In genomic region chr5:134437340-134438267, GRCh38 we compare ENCODE assay signal across 9 cellular contexts. TPM values are rescaled to one million over a fixed set of nuclear protein-coding genes. Genes with fewer than 3 reads are reported as not detected.
A peak's percentile ranks its signal among the peaks of the same experiment; 100 is the strongest.
DNase-seq lines count a peak whose midpoint lies in the region; ATAC-seq and TF ChIP-seq lines count a peak whose summit lies in the region.
"Had no signal": no experiment of that assay in that cellular context is flagged by ENCODE, and none has a peak within 500 bp of the region (broad histone marks: within the 10 kb centered on the region; RNA-seq: fewer than 3 reads in every experiment).

No MANE protein-coding gene starts in this region.

- no peaks in the 10 kb centered on the region for H3K36me3 Mint-ChIP-seq in activated CD8-positive, alpha-beta T cell treated with anti-CD3 and anti-CD28 coated beads, Interleukin-2, amount 10 ng/mL, durations not matched to agents 7 days and 5 days (ENCODE audit: low read depth)

- no peak for ATAC-seq in Right ventricle myocardium inferior
- ATAC-seq in activated CD8-positive, alpha-beta T cell treated with anti-CD3 and anti-CD28 coated beads, Interleukin-2, amount 10 ng/mL, durations not matched to agents 7 days and 5 days, result no peak

- TF ChIP-seq CTCF in cardiac muscle cell (IDR thresholded peaks at IDR 0.05; ENCODE audit: low read depth, low read length), result no peak
- TF ChIP-seq CTCF in uterus (IDR thresholded peaks at IDR 0.05), result no peak

- peak overlapping the region; percentile 83 for H3K27ac Mint-ChIP-seq in activated CD8-positive, alpha-beta T cell treated with anti-CD3 and anti-CD28 coated beads, Interleukin-2, amount 10 ng/mL, durations not matched to agents 7 days and 5 days

- peaks cover 19% of the 10 kb centered on the region for H3K4me1 Mint-ChIP-seq in activated CD8-positive, alpha-beta T cell treated with anti-CD3 and anti-CD28 coated beads, Interleukin-2, amount 10 ng/mL, durations not matched to agents 7 days and 5 days (ENCODE audit: low read depth)

- CTCF ChIA-PET in activated CD8-positive, alpha-beta T cell treated with anti-CD3 and anti-CD28 coated beads, Interleukin-2, amount 10 ng/mL, durations not matched to agents 7 days and 5 days (lab: Charles Lee), result interaction anchor here (0.7 to 2.2 kb wide), 7 partner anchors 10 to 318 kb away, joined by 3 to 13 read pairs (median 4); partner anchors contain the start of gene CDKN2AIPNL

- no peaks in the 10 kb centered on the region for H3K9me3 Mint-ChIP-seq in activated CD8-positive, alpha-beta T cell treated with anti-CD3 and anti-CD28 coated beads, Interleukin-2, amount 10 ng/mL, durations not matched to agents 7 days and 5 days (ENCODE audit: insufficient read depth)

- intact Hi-C loops in Right ventricle myocardium inferior (cut with DNase I), result loop anchor here (2.0 kb wide), 1 partner anchor 27 kb away; the partner anchor contains the start of gene CDKN2AIPNL
- intact Hi-C loops in uterus (cut with DNase I; ENCODE audit: low total_unique reads), result no loop called here

- no peaks in the 10 kb centered on the region for H3K36me3 ChIP-seq in cardiac muscle cell
- H3K36me3 ChIP-seq in uterus, result no peaks in the 10 kb centered on the region

- H3K4me1 ChIP-seq in cardiac muscle cell (ENCODE audit: low read depth) (peaks cover 16% of the 10 kb centered on the region), uterus (peaks cover 5 to 9% of the 10 kb centered on the region in 2 donors)

- H3K27me3 ChIP-seq in cardiac muscle cell (no peaks in the 10 kb centered on the region), uterus (no peaks in the 10 kb centered on the region)

- H3K4me3 ChIP-seq in cardiac muscle cell, result no peak overlapping the region
- no peak overlapping the region for H3K4me3 ChIP-seq in uterus

- no peaks in the 10 kb centered on the region for H3K27me3 Mint-ChIP-seq in activated CD8-positive, alpha-beta T cell treated with anti-CD3 and anti-CD28 coated beads, Interleukin-2, amount 10 ng/mL, durations not matched to agents 7 days and 5 days (ENCODE audit: low read depth)

- H3K9me3 ChIP-seq in cardiac muscle cell (ENCODE audit: low read depth) (no peaks in the 10 kb centered on the region), uterus (no peaks in the 10 kb centered on the region)

- DNase-seq in cardiac muscle cell (ENCODE audit: low read depth in 1 of 2, low spot score in 1 of 2), result peak in 1 of 2 donors; percentile 29
- no peak for DNase-seq in Right ventricle myocardium inferior (ENCODE audit: missing footprints)
- DNase-seq in activated CD8-positive, alpha-beta T cell treated with anti-CD3 and anti-CD28 coated beads, Interleukin-2, amount 10 ng/mL, durations not matched to agents 7 days and 5 days, result no peak
- DNase-seq in kidney tubule cell (ENCODE audit: low spot score), result peak; percentile 67
- no peak for DNase-seq in uterus
- DNase-seq in HuH-7.5 (ENCODE audit: low spot score), result no peak
- no peak for DNase-seq in NCI-H187 treated with DMSO at 0.1 percent for 48 hours (lab: John Stamatoyannopoulos, UW)
- no peak for DNase-seq in activated CD4-positive, CD25-positive, alpha-beta regulatory T cell treated with anti-CD3 and anti-CD28 coated beads, Interleukin-2, amount 50 U/mL, for 72 hours
- DNase-seq: DND-41 had no signal

- no peak for TF ChIP-seq POLR2A in uterus (IDR thresholded peaks at IDR 0.05)

- no peak overlapping the region for H3K4me3 Mint-ChIP-seq in activated CD8-positive, alpha-beta T cell treated with anti-CD3 and anti-CD28 coated beads, Interleukin-2, amount 10 ng/mL, durations not matched to agents 7 days and 5 days

- POLR2A ChIA-PET in activated CD8-positive, alpha-beta T cell treated with anti-CD3 and anti-CD28 coated beads, Interleukin-2, amount 10 ng/mL, durations not matched to agents 7 days and 5 days (lab: Charles Lee), result interaction anchor here (0.8 to 1.6 kb wide), 7 partner anchors 24 to 261 kb away, joined by 3 to 8 read pairs (median 3); partner anchors contain the start of genes CDKN2AIPNL, SKP1 and UBE2B

- H3K27ac ChIP-seq in cardiac muscle cell (peak overlapping the region; percentile 61), uterus (peak overlapping the region; percentile 30 to 79)

RNA-seq across cellular contexts. Expression of gene CDKN2AIPNL, which starts 25.9 kb away (rescaled TPM):
- 32.0 and 36.9 TPM in 2 replicates for total RNA-seq in cardiac muscle cell
- polyA plus RNA-seq in cardiac muscle cell, result 64.9 and 68.7 TPM in 2 replicates
- 45.7 TPM for total RNA-seq in Right ventricle myocardium inferior
- 10 to 100 TPM; 31.3 to 32.5 TPM for total RNA-seq in activated CD8-positive, alpha-beta T cell treated with anti-CD3 and anti-CD28 coated beads, Interleukin-2, amount 10 ng/mL, durations not matched to agents 7 days and 5 days
- 10 to 100 TPM in 3 of 4 donors, not detected in 1; 20.9 to 26.1 (median 24.5) TPM for total RNA-seq in uterus
